15 cellular contexts compared by ENCODE assay signal in the genomic region with DNA sequence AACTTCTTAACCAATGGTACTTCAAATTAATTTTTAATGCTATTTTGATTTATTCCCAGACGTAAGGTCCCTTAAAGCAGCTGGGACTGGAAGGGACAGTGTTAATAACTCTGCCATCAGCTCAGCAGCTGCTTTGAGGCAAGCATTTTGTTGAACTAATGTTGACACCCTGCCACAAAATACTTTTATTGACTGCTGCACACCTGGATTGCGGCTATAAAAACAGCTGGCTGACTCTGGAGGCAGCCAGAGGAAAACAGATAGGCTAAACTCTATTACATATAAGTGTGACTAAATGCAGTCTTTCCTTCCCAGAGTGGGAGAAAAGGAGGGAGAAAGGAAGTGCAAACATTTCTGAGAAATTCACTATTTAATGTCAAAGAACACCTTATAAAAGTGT.
DNase-seq lines count a peak whose midpoint lies in the region; ATAC-seq and TF ChIP-seq lines count a peak whose summit lies in the region.
"Had no signal": no experiment of that assay in that cellular context is flagged by ENCODE, and none has a peak within 500 bp of the region (broad histone marks: within the 10 kb centered on the region; RNA-seq: fewer than 3 reads in every experiment).

No MANE protein-coding gene starts in this region.

- H3K36me3 ChIP-seq in KOPT-K1 (ENCODE audit: insufficient read depth, low read length) (no peaks in the 10 kb centered on the region), mucosa of descending colon (ENCODE audit: low read depth) (no peaks in the 10 kb centered on the region)
- H3K36me3 ChIP-seq: BLaER1 treated with 17β-estradiol and CSF1 and Interleukin-3, amounts not matched to agents 10 nM and 100 nM had no signal

- peak; percentile 82 for ATAC-seq in mucosa of descending colon
- no peak for ATAC-seq in HG02885 (IDR thresholded peaks at IDR 0.05; ENCODE audit: poor library complexity, unreplicated experiment)
- ATAC-seq: PC-3 had no signal

- H3K4me3 ChIP-seq in mucosa of descending colon, result no peak overlapping the region
- H3K4me3 ChIP-seq: BLaER1 treated with 17β-estradiol and CSF1 and Interleukin-3, amounts not matched to agents 10 nM and 100 nM had no signal

- DNase-seq in NCI-H2081 (lab: John Stamatoyannopoulos, UW) (peak; percentile 14 to 69), NCI-H2081 treated with DMSO at 0.1 percent for 48 hours (lab: John Stamatoyannopoulos, UW) (no peak), SHP77 treated with DMSO at 0.1 percent for 48 hours (lab: John Stamatoyannopoulos, UW) (peak; percentile 5), mucosa of descending colon (peak in 1 of 3 donors; percentile 53), head of caudate nucleus (no peak), GM13977 (ENCODE audit: low spot score) (no peak)
- DNase-seq: CD8-positive, alpha-beta memory T cell; GF-D8; H7; NCI-H1436 treated with DMSO at 0.1 percent for 48 hours; NCI-H2029 treated with DMSO at 0.1 percent for 48 hours; PC-3 had no signal

- intact Hi-C loops in mucosa of descending colon (cut with DNase I, micrococcal nuclease), result no loop called here
- intact Hi-C loops in head of caudate nucleus (cut with DNase I), result no loop called here

- TF ChIP-seq CTCF in mucosa of descending colon (IDR thresholded peaks at IDR 0.05) (no peak), GM13977 (IDR thresholded peaks at IDR 0.05; ENCODE audit: extremely low read depth, insufficient read depth, missing control alignments) (no peak)

- in situ Hi-C loops in GM13977 (cut with MboI; ENCODE audit: low pct_unique_long_range_greater_than_20kb, low sequenced_read_pairs, unreplicated experiment), result no loop called here

- H3K9me3 ChIP-seq in KOPT-K1 (ENCODE audit: insufficient read depth, low read length, poor library complexity, severe bottlenecking) (no peaks in the 10 kb centered on the region), mucosa of descending colon (no peaks in the 10 kb centered on the region)
- H3K9me3 ChIP-seq: BLaER1 treated with 17β-estradiol and CSF1 and Interleukin-3, amounts not matched to agents 10 nM and 100 nM had no signal

- H3K27ac ChIP-seq in KOPT-K1 (ENCODE audit: low read depth, low read length, poor library complexity, severe bottlenecking), result peak overlapping the region; percentile 62
- H3K27ac ChIP-seq: BLaER1 treated with 17β-estradiol and CSF1 and Interleukin-3, amounts not matched to agents 10 nM and 100 nM had no signal

- H3K4me1 ChIP-seq in mucosa of descending colon (ENCODE audit: low read depth), result peaks cover 10% of the 10 kb centered on the region

Comparison
In these comparisons a context has a peak if more than half of its experiments do, and no peak if none do; other contexts are left out.
1. DNase-seq: peak in NCI-H2081 (2 of 2) and SHP77 treated with DMSO at 0.1 percent for 48 hours (single experiment); none in NCI-H2081 treated with DMSO at 0.1 percent for 48 hours (single experiment), head of caudate nucleus (0 of 42) and GM13977 (single experiment).